20 cellular contexts compared by ENCODE assay signal in genomic region chr4:124785645-124786044, GRCh38.
"Had no signal": no experiment of that assay in that cellular context is flagged by ENCODE, and none has a peak within 500 bp of the region (broad histone marks: within the 10 kb centered on the region; RNA-seq: fewer than 3 reads in every experiment).

No MANE protein-coding gene starts in this region.

- H3K36me3 ChIP-seq: adrenal gland, esophagus squamous epithelium, tibial nerve, vagina had no signal

- H3K4me1 ChIP-seq: adrenal gland, esophagus squamous epithelium, foreskin keratinocyte, tibial nerve, vagina had no signal

- FAIRE-seq: endothelial cell of umbilical vein had no signal

- H3K9me3 ChIP-seq: adrenal gland, esophagus squamous epithelium, tibial nerve, vagina had no signal

- ATAC-seq: activated CD4-positive, alpha-beta T cell treated with anti-CD3 and anti-CD28 coated beads for 36 hours; foreskin keratinocyte; right cardiac atrium had no signal

- DNase-seq: activated CD4-positive, alpha-beta memory T cell treated with anti-CD3 and anti-CD28 coated beads for 36 hours; activated CD4-positive, alpha-beta T cell treated with anti-CD3 and anti-CD28 coated beads for 36 hours; activated effector memory CD4-positive, alpha-beta T cell treated with anti-CD3 and anti-CD28 coated beads, Interleukin-2, amount 50 U/mL, for 16 hours; activated T-cell treated with anti-CD3 and anti-CD28 coated beads, Interleukin-2, amount 50 U/mL, for 24 hours; adrenal gland; caudate nucleus; esophagus squamous epithelium; foreskin keratinocyte; head of caudate nucleus; immature natural killer cell; right cardiac atrium; small intestine; stimulated activated CD4-positive, alpha-beta T cell treated with anti-CD3 and anti-CD28 coated beads, Interleukin-4, amount 100 ng/mL, for 4 hours; stimulated activated CD8-positive, alpha-beta memory T cell treated with anti-CD3 and anti-CD28 coated beads, Interleukin-4, amount 100 ng/mL, for 48 hours; stimulated activated naive CD4-positive, alpha-beta T cell treated with Interleukin-2 at 50 U/mL for 16 hours; substantia nigra had no signal

- H3K27ac ChIP-seq: adrenal gland, coronary artery, esophagus squamous epithelium, foreskin keratinocyte, tibial nerve, vagina had no signal

- H3K4me3 ChIP-seq: adrenal gland, coronary artery, esophagus squamous epithelium, tibial nerve, vagina had no signal

- H3K27me3 ChIP-seq: adrenal gland, esophagus squamous epithelium, foreskin keratinocyte, tibial nerve, vagina had no signal
